ENCODE assay signal across 9 cellular contexts in genomic region chr2:42754021-42754775, GRCh38. TPM values are rescaled to one million over a fixed set of nuclear protein-coding genes. Genes with fewer than 3 reads are reported as not detected.
DNase-seq lines count a peak whose midpoint lies in the region; FAIRE-seq and TF ChIP-seq lines count a peak whose summit lies in the region.
"Had no signal": no experiment of that assay in that cellular context is flagged by ENCODE, and none has a peak within 500 bp of the region (broad histone marks: within the 10 kb centered on the region; RNA-seq: fewer than 3 reads in every experiment).

No MANE protein-coding gene starts in this region.

- H3K4me1 Mint-ChIP-seq in Caco-2 (ENCODE audit: low read depth, unreplicated experiment) = peaks cover 12% of the 10 kb centered on the region

- no peaks in the 10 kb centered on the region for H3K9me2 ChIP-seq in GM23248 (ENCODE audit: insufficient read depth)

- H3K27ac ChIP-seq in GM23248 (peak overlapping the region; percentile 55), sigmoid colon (peak overlapping the region in 1 of 4 donors; percentile 9)

- no peak overlapping the region for H3K27ac Mint-ChIP-seq in Caco-2 (ENCODE audit: unreplicated experiment)

- intact Hi-C loops in Caco-2 (cut with micrococcal nuclease; ENCODE audit: unreplicated experiment) (no loop called here), sigmoid colon (cut with DNase I) (no loop called here)

- POLR2A ChIA-PET in Caco-2 (lab: Charles Lee) = no interaction called here

- H3K36me3 Mint-ChIP-seq in Caco-2 (ENCODE audit: insufficient read depth, unreplicated experiment) = no peaks in the 10 kb centered on the region

- no peak overlapping the region for H3K4me3 Mint-ChIP-seq in Caco-2 (ENCODE audit: unreplicated experiment)

- 29 to 34% methylated on average over 11 of the region's 11 CpGs for WGBS in GM23248 (ENCODE audit: low coverage in 1 of 2, low lambda C conversion rate in 2 of 2, missing lambda C conversion rate in 2 of 2), 2 experiments
- WGBS in sigmoid colon, 2 donors = 56 to 87% methylated on average over 11 of the region's 11 CpGs

- TF ChIP-seq POLR2A in GM12892 (IDR thresholded peaks at IDR 0.05; ENCODE audit: low read depth, low read length) (no peak), sigmoid colon (IDR thresholded peaks at IDR 0.05) (no peak)

- H3K36me3 ChIP-seq in GM23248 (ENCODE audit: low read depth) = no peaks in the 10 kb centered on the region
- H3K36me3 ChIP-seq in Caco-2 (ENCODE audit: control insufficient read depth, insufficient read depth, low read length) = no peaks in the 10 kb centered on the region
- H3K36me3 ChIP-seq in BE2C = no peaks in the 10 kb centered on the region; the same call in 1 of the 2 replicates
- peaks cover 0 to 8% (median 0%) of the 10 kb centered on the region in 4 donors for H3K36me3 ChIP-seq in sigmoid colon

- H3K4me1 ChIP-seq in GM23248 (ENCODE audit: insufficient read depth) = peaks cover 23% of the 10 kb centered on the region
- H3K4me1 ChIP-seq in Caco-2 = peaks cover 9% of the 10 kb centered on the region
- no peaks in the 10 kb centered on the region for H3K4me1 ChIP-seq in BE2C
- H3K4me1 ChIP-seq in sigmoid colon = peaks cover 0 to 19% (median 12%) of the 10 kb centered on the region in 4 donors

- no peak overlapping the region for H3K4me2 ChIP-seq in GM23248 (ENCODE audit: unreplicated experiment)

- peak overlapping the region; percentile 62; the same call in 1 of the 2 replicates for H3K9ac ChIP-seq in GM23248

- H3K27me3 Mint-ChIP-seq in Caco-2 (ENCODE audit: insufficient read depth, unreplicated experiment) = no peaks in the 10 kb centered on the region

- FAIRE-seq in GM12892 (lab: Jason Lieb, UNC) = peak; percentile 82

- no peaks in the 10 kb centered on the region for H3K27me3 ChIP-seq in GM23248 (replicated peaks; ENCODE audit: insufficient read depth)
- H3K27me3 ChIP-seq in Caco-2 (replicated peaks; ENCODE audit: control insufficient read depth, insufficient read depth, low read length) = no peaks in the 10 kb centered on the region
- H3K27me3 ChIP-seq in BE2C = no peaks in the 10 kb centered on the region
- no peaks in the 10 kb centered on the region for H3K27me3 ChIP-seq in sigmoid colon

- DNase-seq in GM12892 (ENCODE audit: insufficient read length) = no peak
- DNase-seq in GM23248 = peak; percentile 71
- DNase-seq in NCI-H524 (lab: John Stamatoyannopoulos, UW) = peak; percentile 45 to 81
- peak; percentile 55 for DNase-seq in islet precursor cell
- no peak for DNase-seq in Caco-2
- DNase-seq in NCI-H2196 (lab: John Stamatoyannopoulos, UW; ENCODE audit: unreplicated experiment) = no peak
- no peak for DNase-seq in BE2C
- no peak for DNase-seq in sigmoid colon

- no peaks in the 10 kb centered on the region for H3K9me3 ChIP-seq in GM23248 (ENCODE audit: low read depth)
- no peaks in the 10 kb centered on the region for H3K9me3 ChIP-seq in Caco-2
- H3K9me3 ChIP-seq in BE2C = no peaks in the 10 kb centered on the region
- H3K9me3 ChIP-seq in sigmoid colon = no peaks in the 10 kb centered on the region

- TF ChIP-seq EP300 in sigmoid colon (IDR thresholded peaks at IDR 0.05) = no peak

- CTCF ChIA-PET in Caco-2 (lab: Charles Lee) = no interaction called here

- H3K79me2 ChIP-seq in GM23248 (ENCODE audit: insufficient read depth) = no peaks in the 10 kb centered on the region

- in situ Hi-C loops in GM23248 (cut with MboI) = no loop called here

- no peaks in the 10 kb centered on the region for H3K9me3 Mint-ChIP-seq in Caco-2 (ENCODE audit: unreplicated experiment)

- no peak overlapping the region for H3K4me3 ChIP-seq in GM23248
- H3K4me3 ChIP-seq in Caco-2 (ENCODE audit: low read depth, low read length) = no peak overlapping the region
- H3K4me3 ChIP-seq in BE2C (ENCODE audit: low read depth, low read length) = no peak overlapping the region
- H3K4me3 ChIP-seq in sigmoid colon = no peak overlapping the region

- peaks cover 13% of the 10 kb centered on the region; the same call in 1 of the 2 replicates for H3F3A ChIP-seq in GM23248 (ENCODE audit: insufficient read depth)

- BruUV-seq in Caco-2 (replicated peaks; lab: Mats Ljungman, UMichigan) = no TSS peak

- peak overlapping the region; percentile 66; the same call in 1 of the 2 replicates for H2AFZ ChIP-seq in GM23248

- no peaks in the 10 kb centered on the region for H4K20me1 ChIP-seq in GM23248 (ENCODE audit: insufficient read depth)

- TF ChIP-seq CTCF in Caco-2 (IDR thresholded peaks at IDR 0.05; ENCODE audit: insufficient read depth in 1 of 2, low read depth in 1 of 2, low read length in 1 of 2, severe bottlenecking in 1 of 2, unreplicated experiment in 1 of 2) (no peak), BE2C (IDR thresholded peaks at IDR 0.05; ENCODE audit: low read depth, low read length) (no peak), sigmoid colon (IDR thresholded peaks at IDR 0.05) (no peak)

RNA-seq across cellular contexts. Expression of gene OXER1, which starts 9.7 kb away (rescaled TPM):
- 2.4 TPM for polyA plus RNA-seq in GM12892 (2012; ENCODE audit: missing spikeins)
- total RNA-seq in GM23248 (2014; rRNA removed; shearing (Covaris generic)) = not detected in 2 replicates
- polyA plus RNA-seq in GM23248 (2016; fragmentation: Nextera tagmentation; extraction: Ambion mirVana) (not detected in 2 replicates), sigmoid colon (1 to 10 TPM in 2 of 3 donors, not detected in 1; 1.8 to 3.0 TPM)
- total RNA-seq in Caco-2 (2022) (10.9 and 11.0 TPM in 2 replicates), sigmoid colon (1 to 10 TPM in 1 of 4 donors, under 1 TPM in 3; 0.33 to 2.6 (median 0.59) TPM)
- not detected for polyA plus RNA-seq in BE2C (2012; ENCODE audit: insufficient read depth, insufficient read length, low read depth)
- polyA plus RNA-seq: neural cell had no signal

RNA-seq across cellular contexts. Expression of gene HAAO, which starts 38.2 kb away (rescaled TPM):
- 15.4 TPM for polyA plus RNA-seq in GM12892 (2012; ENCODE audit: missing spikeins)
- total RNA-seq in GM23248 (2014; rRNA removed; shearing (Covaris generic)) = not detected in 2 replicates
- polyA plus RNA-seq in GM23248 (2016; fragmentation: Nextera tagmentation; extraction: Ambion mirVana) (0.36 TPM in 1 of 2 replicates, not detected in the other), sigmoid colon (10 to 100 TPM in 2 of 3 donors, 1 to 10 TPM in 1; 8.3 to 37.9 (median 12.6) TPM)
- total RNA-seq in Caco-2 (2022) (44.1 and 47.5 TPM in 2 replicates), sigmoid colon (1 to 10 TPM; 2.5 to 5.6 (median 3.5) TPM)
- polyA plus RNA-seq in BE2C (2012; ENCODE audit: insufficient read depth, insufficient read length, low read depth) = not detected
- polyA plus RNA-seq: neural cell had no signal

Comparison
In these comparisons a context has a peak if more than half of its experiments do, and no peak if none do; other contexts are left out.
1. DNase-seq: peak in GM23248 (single experiment), NCI-H524 (2 of 2) and islet precursor cell (single experiment); none in GM12892 (single experiment), Caco-2 (0 of 2), NCI-H2196 (single experiment), BE2C (single experiment) and sigmoid colon (single experiment).